In genomic region chr7:64891667-64892081, GRCh38 we compare ENCODE assay signal across 8 cellular contexts. TPM values are rescaled to one million over a fixed set of nuclear protein-coding genes. Genes with fewer than 3 reads are reported as not detected.
A peak's percentile ranks its signal among the peaks of the same experiment; 100 is the strongest.
DNase-seq lines count a peak whose midpoint lies in the region; ATAC-seq and TF ChIP-seq lines count a peak whose summit lies in the region.
"Not testable (repeated sequence)": the region's sequence is repeated elsewhere in the genome, so short reads cannot be mapped to it uniquely, and the experiment has no call there.

No MANE protein-coding gene starts in this region.

- not testable (repeated sequence) for H3K4me3 Mint-ChIP-seq in type B pancreatic cell

- not testable (repeated sequence) for TF ChIP-seq CTCF in C4-2B (conservative IDR thresholded peaks at IDR 0.05); RWPE1 (conservative IDR thresholded peaks at IDR 0.05; ENCODE audit: low read depth); breast epithelium (IDR thresholded peaks at IDR 0.05); type B pancreatic cell (conservative IDR thresholded peaks at IDR 0.05)

- not testable (repeated sequence) for H3K9me3 Mint-ChIP-seq in type B pancreatic cell

- POLR2A ChIA-PET in RWPE1 (lab: Yijun Ruan, JAX; ENCODE audit: low non-redundant PET), result not testable (repeated sequence)

- DNase-seq in RWPE1 (ENCODE audit: low spot score); breast epithelium (ENCODE audit: low spot score in 2 of 2): not testable (repeated sequence)
- peak; percentile 13 for DNase-seq in activated CD8-positive, alpha-beta memory T cell treated with anti-CD3 and anti-CD28 coated beads, Interleukin-2, amount 50 U/mL, for 48 hours
- peak; percentile 80 to 92 for DNase-seq in erythroblast (lab: John Stamatoyannopoulos, UW)
- peak; percentile 4 for DNase-seq in left lobe of liver (ENCODE audit: low spot score)
- DNase-seq in type B pancreatic cell (ENCODE audit: extremely low spot score, unreplicated experiment), result peak; percentile 7

- peak overlapping the region; percentile 58 for H3K27ac ChIP-seq in C4-2B
- peak overlapping the region; percentile 99 for H3K27ac ChIP-seq in RWPE1
- peak overlapping the region; percentile 34 to 40 for H3K27ac ChIP-seq in breast epithelium
- H3K27ac ChIP-seq in skin epidermis, result peak overlapping the region in 16 of 21 experiments; percentile 52 to 86 (median 66)

- H3K36me3 ChIP-seq in breast epithelium, result not testable (repeated sequence)

- not testable (repeated sequence) for H3K9me3 ChIP-seq in breast epithelium

- ATAC-seq in left lobe of liver, result not testable (repeated sequence)

- H3K4me1 Mint-ChIP-seq in type B pancreatic cell (ENCODE audit: unreplicated experiment), result not testable (repeated sequence)

- H3K27me3 Mint-ChIP-seq in type B pancreatic cell, result peaks cover 61% of the 10 kb centered on the region

- H3K27ac Mint-ChIP-seq in type B pancreatic cell, result not testable (repeated sequence)

- H3K4me3 ChIP-seq in breast epithelium, skin epidermis: not testable (repeated sequence)

- intact Hi-C loops in breast epithelium (cut with DNase I; ENCODE audit: low total_unique reads), result not testable (repeated sequence)

- H3K36me3 Mint-ChIP-seq in type B pancreatic cell, result not testable (repeated sequence)

- not testable (repeated sequence) for H3K27me3 ChIP-seq in breast epithelium

- not testable (repeated sequence) for TF ChIP-seq POLR2A in breast epithelium (IDR thresholded peaks at IDR 0.05)
- peak; percentile 63 for TF ChIP-seq POLR2A in erythroblast (IDR thresholded peaks at IDR 0.05; ENCODE audit: low read length)

- CTCF ChIA-PET in RWPE1 (lab: Yijun Ruan, JAX), result not testable (repeated sequence)

- not testable (repeated sequence) for H3K4me1 ChIP-seq in breast epithelium

RNA-seq across cellular contexts. Expression of gene ZNF273, which starts 11.4 kb away (rescaled TPM):
- total RNA-seq in breast epithelium (10 to 100 TPM in 2 of 3 donors, 1 to 10 TPM in 1; 6.9 to 21.7 (median 18.0) TPM), left lobe of liver (0.48 TPM), type B pancreatic cell (ENCODE audit: low replicate concordance) (6.2 and 9.3 TPM in 2 replicates)

Comparison
In these comparisons a context has a peak if more than half of its experiments do, and no peak if none do; other contexts are left out.
1. H3K27ac ChIP-seq: peak in every context shown above with its lines; median percentile 99 in RWPE1; 66 in skin epidermis; 58 in C4-2B; 37 in breast epithelium.